ENCODE assay signal across 8 cellular contexts in the genomic region with DNA sequence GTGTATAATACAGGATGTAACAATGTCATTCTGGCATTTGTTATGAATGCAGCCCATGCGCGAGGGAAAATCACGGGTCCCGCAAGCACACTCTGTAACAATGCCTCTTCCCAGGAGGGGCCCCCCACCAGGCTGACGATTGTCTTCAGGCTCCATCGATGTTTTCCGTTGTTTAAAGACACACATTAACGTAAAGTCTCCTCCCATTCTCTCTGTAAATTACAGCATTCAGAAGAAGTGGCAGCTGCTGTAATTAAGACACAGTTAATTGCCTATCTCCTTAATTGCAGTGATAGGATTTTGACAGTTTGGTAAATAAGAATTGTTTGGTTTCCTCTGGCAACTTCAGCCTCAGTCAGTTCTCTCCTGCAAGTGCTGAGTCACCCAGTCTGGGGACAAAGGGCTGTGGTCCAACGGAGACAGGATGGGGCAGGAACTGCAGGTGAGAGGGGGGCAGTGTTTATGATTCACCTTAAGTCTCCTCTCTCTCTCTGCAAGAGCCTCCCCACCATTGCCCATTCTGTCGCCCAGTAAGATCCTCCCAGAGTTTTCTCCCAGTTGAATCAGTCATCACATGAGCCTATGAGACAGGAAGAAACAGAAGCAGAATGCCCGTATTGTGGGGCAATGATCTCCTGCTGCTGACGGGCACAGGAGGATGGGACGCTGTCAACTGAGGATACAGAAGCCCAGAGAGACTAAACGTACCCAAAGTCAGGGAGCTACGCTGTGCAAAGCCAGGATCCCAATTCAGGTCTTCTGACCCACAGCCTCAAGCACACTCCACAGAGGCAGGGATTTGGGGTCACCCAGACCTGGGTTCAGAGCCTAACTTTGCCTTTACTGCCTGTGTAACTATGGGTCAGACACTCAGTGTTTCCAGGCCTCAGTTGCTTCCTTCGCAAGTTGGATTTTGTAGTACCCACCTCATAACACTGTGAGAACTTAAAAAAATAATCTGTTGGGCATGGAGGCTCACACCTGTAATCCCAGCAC.
DNase-seq lines count a peak whose midpoint lies in the region; ATAC-seq and TF ChIP-seq lines count a peak whose summit lies in the region.

No MANE protein-coding gene starts in this region.

- no peak for TF ChIP-seq CTCF in RWPE1 (conservative IDR thresholded peaks at IDR 0.05; ENCODE audit: low read depth)
- no peak for TF ChIP-seq CTCF in fibroblast of pulmonary artery (IDR thresholded peaks at IDR 0.05; ENCODE audit: low read length, missing control alignments)
- no peak for TF ChIP-seq CTCF in OCI-LY7 (conservative IDR thresholded peaks at IDR 0.05; ENCODE audit: low read length)

- H3K4me3 Mint-ChIP-seq in stimulated activated effector memory CD8-positive, alpha-beta T cell treated with anti-CD3 and anti-CD28 coated beads, Interleukin-12 subunit alpha, Interleukin-12 subunit beta, amount 100 ng/mL, for 72 hours, result peak overlapping the region; percentile 26

- BruUV-seq in OCI-LY7 (replicated peaks; lab: Mats Ljungman, UMichigan), result no TSS peak

- H3K9me2 ChIP-seq in OCI-LY7 (ENCODE audit: insufficient read depth, low read length), result no peaks in the 10 kb centered on the region

- no peak overlapping the region for H3K4me2 ChIP-seq in OCI-LY7 (ENCODE audit: low read length)

- no peaks in the 10 kb centered on the region for H3K4me1 ChIP-seq in OCI-LY7 (ENCODE audit: insufficient read depth, low read length, poor library complexity, severe bottlenecking)

- CTCF ChIA-PET in RWPE1 (lab: Yijun Ruan, JAX) (interaction anchor here (0.6 kb wide), 1 partner anchor 301 kb away, joined by 3 read pairs; no protein-coding TSS in a partner anchor), OCI-LY7 (lab: Charles Lee; ENCODE audit: unreplicated experiment) (no interaction called here)

- ATAC-seq in HG03432 (IDR thresholded peaks at IDR 0.05; ENCODE audit: unreplicated experiment), result peak; percentile 46
- ATAC-seq in stimulated activated effector memory CD8-positive, alpha-beta T cell treated with anti-CD3 and anti-CD28 coated beads, Interleukin-12 subunit alpha, Interleukin-12 subunit beta, amount 100 ng/mL, for 72 hours, result peak; percentile 93
- ATAC-seq in GM18870 (IDR thresholded peaks at IDR 0.05; ENCODE audit: unreplicated experiment), result no peak

- POLR2A ChIA-PET in RWPE1 (lab: Yijun Ruan, JAX; ENCODE audit: low non-redundant PET), result no interaction called here
- POLR2A ChIA-PET in OCI-LY7 (lab: Charles Lee), result interaction anchor here (0.7 kb wide), 1 partner anchor 816 kb away, joined by 3 read pairs; no protein-coding TSS in a partner anchor

- H3K9me3 ChIP-seq in OCI-LY7 (ENCODE audit: low read length), result no peaks in the 10 kb centered on the region

- intact Hi-C loops in OCI-LY7 (cut with micrococcal nuclease; ENCODE audit: unreplicated experiment), result no loop called here

- H3K36me3 Mint-ChIP-seq in stimulated activated effector memory CD8-positive, alpha-beta T cell treated with anti-CD3 and anti-CD28 coated beads, Interleukin-12 subunit alpha, Interleukin-12 subunit beta, amount 100 ng/mL, for 72 hours, result no peaks in the 10 kb centered on the region

- H3K27ac ChIP-seq in RWPE1 (peak overlapping the region; percentile 80), OCI-LY7 (ENCODE audit: low read depth, low read length, poor library complexity, severe bottlenecking) (no peak overlapping the region)

- H3K4me1 Mint-ChIP-seq in stimulated activated effector memory CD8-positive, alpha-beta T cell treated with anti-CD3 and anti-CD28 coated beads, Interleukin-12 subunit alpha, Interleukin-12 subunit beta, amount 100 ng/mL, for 72 hours, result peaks cover 8% of the 10 kb centered on the region

- peak overlapping the region; percentile 79 for H3K27ac Mint-ChIP-seq in stimulated activated effector memory CD8-positive, alpha-beta T cell treated with anti-CD3 and anti-CD28 coated beads, Interleukin-12 subunit alpha, Interleukin-12 subunit beta, amount 100 ng/mL, for 72 hours

- H3K4me3 ChIP-seq in fibroblast of pulmonary artery (replicated peaks; ENCODE audit: low read depth, low read length), result no peak overlapping the region
- H3K4me3 ChIP-seq in OCI-LY7 (ENCODE audit: low read depth, low read length, poor library complexity, severe bottlenecking), result no peak overlapping the region

- DNase-seq in C1 segment of cervical spinal cord (lab: John Stamatoyannopoulos, UW), result peak in 9 of 14 donors; percentile 15 to 72 (median 52)
- peak; percentile 86 for DNase-seq in RWPE1 (ENCODE audit: low spot score)
- DNase-seq in fibroblast of pulmonary artery (ENCODE audit: low read depth), result peak; percentile 46
- no peak for DNase-seq in stimulated activated effector memory CD8-positive, alpha-beta T cell treated with anti-CD3 and anti-CD28 coated beads, Interleukin-12 subunit alpha, Interleukin-12 subunit beta, amount 100 ng/mL, for 72 hours (ENCODE audit: low spot score in 2 of 2)
- DNase-seq in OCI-LY7 (ENCODE audit: low spot score), result no peak
- no peak for DNase-seq in SKM-1 (lab: John Stamatoyannopoulos, UW; ENCODE audit: unreplicated experiment)

- H4K20me1 ChIP-seq in OCI-LY7 (ENCODE audit: insufficient read depth, low read length), result no peaks in the 10 kb centered on the region

- H2AFZ ChIP-seq in OCI-LY7 (ENCODE audit: low read length), result no peak overlapping the region

- no peaks in the 10 kb centered on the region for H3K36me3 ChIP-seq in OCI-LY7 (ENCODE audit: insufficient read depth, low read length)

- H3K9me3 Mint-ChIP-seq in stimulated activated effector memory CD8-positive, alpha-beta T cell treated with anti-CD3 and anti-CD28 coated beads, Interleukin-12 subunit alpha, Interleukin-12 subunit beta, amount 100 ng/mL, for 72 hours, result no peaks in the 10 kb centered on the region

- H3K79me2 ChIP-seq in OCI-LY7 (ENCODE audit: insufficient read depth, low read depth, low read length), result no peaks in the 10 kb centered on the region

Comparison
In these comparisons a context has a peak if more than half of its experiments do, and no peak if none do; other contexts are left out.
1. DNase-seq: peak in C1 segment of cervical spinal cord (9 of 14), RWPE1 (single experiment) and fibroblast of pulmonary artery (single experiment); none in stimulated activated effector memory CD8-positive, alpha-beta T cell treated with anti-CD3 and anti-CD28 coated beads, Interleukin-12 subunit alpha, Interleukin-12 subunit beta, amount 100 ng/mL, for 72 hours (0 of 2), OCI-LY7 (single experiment) and SKM-1 (single experiment).